ENCODE assay signal across 1 cellular context in genomic region chr12:79691299-79692248, GRCh38.
TF ChIP-seq lines count a peak whose summit lies in the region.

No MANE protein-coding gene starts in this region.

TF ChIP-seq in SK-N-SH, 30 proteins besides CTCF, POLR2A, EP300 and RAD21 (continued from another document):
- TF ChIP-seq USF1 (IDR thresholded peaks at IDR 0.05; ENCODE audit: borderline replicate concordance, low read depth) (0 out of 2 replicates have a peak, but pooled peaks have one; percentile 26), MXI1 (IDR thresholded peaks at IDR 0.05; ENCODE audit: low read depth, low read length) (no peak)
TF ChIP-seq in SK-N-SH: peak in this region for 2.
